25 cellular contexts compared by ENCODE assay signal in the genomic region with DNA sequence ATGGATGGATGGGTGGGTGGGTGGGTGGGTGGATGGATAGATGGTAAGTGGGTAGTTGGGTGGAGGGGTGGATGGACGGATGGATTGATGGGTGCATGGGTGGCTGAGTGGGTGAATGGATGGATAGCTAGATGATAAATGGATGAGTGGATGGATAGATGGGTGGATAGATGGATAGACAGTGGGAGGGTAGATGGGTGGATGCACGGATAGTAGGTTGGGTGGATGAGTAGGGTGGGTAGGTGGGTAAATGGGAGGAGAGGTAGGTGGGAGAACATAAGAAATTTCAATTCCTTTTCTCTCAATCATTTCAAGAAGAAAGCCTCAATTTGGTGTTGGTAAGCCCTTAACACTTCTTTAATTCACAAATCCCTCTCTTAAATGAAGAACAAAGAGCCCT.
A peak's percentile ranks its signal among the peaks of the same experiment; 100 is the strongest.
DNase-seq lines count a peak whose midpoint lies in the region; ATAC-seq, FAIRE-seq and TF ChIP-seq lines count a peak whose summit lies in the region.
"Had no signal": no experiment of that assay in that cellular context is flagged by ENCODE, and none has a peak within 500 bp of the region (broad histone marks: within the 10 kb centered on the region; RNA-seq: fewer than 3 reads in every experiment).

No MANE protein-coding gene starts in this region.

- no peaks in the 10 kb centered on the region for H3K27me3 Mint-ChIP-seq in activated CD4-positive, alpha-beta memory T cell treated with anti-CD3 and anti-CD28 coated beads for 36 hours
- no peaks in the 10 kb centered on the region for H3K27me3 Mint-ChIP-seq in activated CD4-positive, alpha-beta memory T cell treated with anti-CD3 and anti-CD28 coated beads, Interleukin-2, amount 10 ng/mL, durations not matched to agents 7 days and 5 days
- no peaks in the 10 kb centered on the region for H3K27me3 Mint-ChIP-seq in memory B cell
- H3K27me3 Mint-ChIP-seq in stimulated activated memory B cell treated with anti-CD40 and anti-IgM and Interleukin-4, amounts not matched to agents 10 μg/mL and 1 μg/mL and 100 μg/mL, for 72 hours = no peaks in the 10 kb centered on the region

- no TSS peak for BruUV-seq in PC-3 (replicated peaks; lab: Mats Ljungman, UMichigan)

- H3K4me1 Mint-ChIP-seq in activated CD4-positive, alpha-beta memory T cell treated with anti-CD3 and anti-CD28 coated beads for 36 hours (ENCODE audit: low read depth) = no peaks in the 10 kb centered on the region
- H3K4me1 Mint-ChIP-seq in activated CD4-positive, alpha-beta memory T cell treated with anti-CD3 and anti-CD28 coated beads, Interleukin-2, amount 10 ng/mL, durations not matched to agents 7 days and 5 days = peaks cover 29% of the 10 kb centered on the region
- peaks cover 5% of the 10 kb centered on the region for H3K4me1 Mint-ChIP-seq in memory B cell
- no peaks in the 10 kb centered on the region for H3K4me1 Mint-ChIP-seq in stimulated activated memory B cell treated with anti-CD40 and anti-IgM and Interleukin-4, amounts not matched to agents 10 μg/mL and 1 μg/mL and 100 μg/mL, for 72 hours
- H3K4me1 Mint-ChIP-seq: CD14-positive monocyte had no signal

- H3K4me3 Mint-ChIP-seq in activated CD4-positive, alpha-beta memory T cell treated with anti-CD3 and anti-CD28 coated beads for 36 hours = no peak overlapping the region
- no peak overlapping the region for H3K4me3 Mint-ChIP-seq in activated CD4-positive, alpha-beta memory T cell treated with anti-CD3 and anti-CD28 coated beads, Interleukin-2, amount 10 ng/mL, durations not matched to agents 7 days and 5 days
- H3K4me3 Mint-ChIP-seq in memory B cell = no peak overlapping the region
- no peak overlapping the region for H3K4me3 Mint-ChIP-seq in stimulated activated memory B cell treated with anti-CD40 and anti-IgM and Interleukin-4, amounts not matched to agents 10 μg/mL and 1 μg/mL and 100 μg/mL, for 72 hours
- H3K4me3 Mint-ChIP-seq: CD14-positive monocyte had no signal

- H4K20me1 ChIP-seq in PC-3 (ENCODE audit: low read length) = no peaks in the 10 kb centered on the region

- no peaks in the 10 kb centered on the region for H3K4me1 ChIP-seq in ascending aorta
- peaks cover 10% of the 10 kb centered on the region; the same call in 1 of the 2 replicates for H3K4me1 ChIP-seq in PC-3 (ENCODE audit: insufficient read depth, low read length)
- H3K4me1 ChIP-seq: BE2C had no signal

- ATAC-seq in memory B cell (ENCODE audit: low read depth) = no peak
- ATAC-seq in stimulated activated memory B cell treated with anti-CD40 and anti-IgM and Interleukin-4, amounts not matched to agents 10 μg/mL and 1 μg/mL and 100 μg/mL, for 72 hours = no peak
- ATAC-seq in PC-3 = no peak
- ATAC-seq: Panc1 had no signal

- POLR2A ChIA-PET in activated CD4-positive, alpha-beta memory T cell treated with anti-CD3 and anti-CD28 coated beads for 36 hours (lab: Charles Lee) = no interaction called here
- POLR2A ChIA-PET in activated CD4-positive, alpha-beta memory T cell treated with anti-CD3 and anti-CD28 coated beads, Interleukin-2, amount 10 ng/mL, durations not matched to agents 7 days and 5 days (lab: Charles Lee) = no interaction called here
- POLR2A ChIA-PET in PC-3 (lab: Charles Lee; ENCODE audit: unreplicated experiment) = no interaction called here

- no peaks in the 10 kb centered on the region for H3K9me3 Mint-ChIP-seq in activated CD4-positive, alpha-beta memory T cell treated with anti-CD3 and anti-CD28 coated beads for 36 hours
- no peaks in the 10 kb centered on the region for H3K9me3 Mint-ChIP-seq in activated CD4-positive, alpha-beta memory T cell treated with anti-CD3 and anti-CD28 coated beads, Interleukin-2, amount 10 ng/mL, durations not matched to agents 7 days and 5 days
- no peaks in the 10 kb centered on the region for H3K9me3 Mint-ChIP-seq in memory B cell
- H3K9me3 Mint-ChIP-seq in stimulated activated memory B cell treated with anti-CD40 and anti-IgM and Interleukin-4, amounts not matched to agents 10 μg/mL and 1 μg/mL and 100 μg/mL, for 72 hours = no peaks in the 10 kb centered on the region

- H3K27ac Mint-ChIP-seq in activated CD4-positive, alpha-beta memory T cell treated with anti-CD3 and anti-CD28 coated beads for 36 hours = peak overlapping the region; percentile 40
- H3K27ac Mint-ChIP-seq in activated CD4-positive, alpha-beta memory T cell treated with anti-CD3 and anti-CD28 coated beads, Interleukin-2, amount 10 ng/mL, durations not matched to agents 7 days and 5 days = no peak overlapping the region
- H3K27ac Mint-ChIP-seq in memory B cell = peak overlapping the region; percentile 28
- peak overlapping the region; percentile 28 for H3K27ac Mint-ChIP-seq in stimulated activated memory B cell treated with anti-CD40 and anti-IgM and Interleukin-4, amounts not matched to agents 10 μg/mL and 1 μg/mL and 100 μg/mL, for 72 hours

- no peak for TF ChIP-seq CTCF in ascending aorta (IDR thresholded peaks at IDR 0.05)
- no peak for TF ChIP-seq CTCF in PC-3 (conservative IDR thresholded peaks at IDR 0.05; ENCODE audit: low read depth, low read length)

- H3K27ac ChIP-seq in ascending aorta (no peak overlapping the region), PC-3 (ENCODE audit: low read length) (no peak overlapping the region)
- H3K27ac ChIP-seq: 22Rv1 had no signal

- H3K36me3 Mint-ChIP-seq in activated CD4-positive, alpha-beta memory T cell treated with anti-CD3 and anti-CD28 coated beads for 36 hours = peaks cover 30% of the 10 kb centered on the region
- peaks cover 70% of the 10 kb centered on the region for H3K36me3 Mint-ChIP-seq in activated CD4-positive, alpha-beta memory T cell treated with anti-CD3 and anti-CD28 coated beads, Interleukin-2, amount 10 ng/mL, durations not matched to agents 7 days and 5 days (ENCODE audit: low read depth)
- peaks cover 43% of the 10 kb centered on the region for H3K36me3 Mint-ChIP-seq in memory B cell
- peaks cover 62% of the 10 kb centered on the region for H3K36me3 Mint-ChIP-seq in stimulated activated memory B cell treated with anti-CD40 and anti-IgM and Interleukin-4, amounts not matched to agents 10 μg/mL and 1 μg/mL and 100 μg/mL, for 72 hours

- no peak overlapping the region for H3K4me2 ChIP-seq in PC-3 (ENCODE audit: low read length)

- peak; percentile 92 for FAIRE-seq in HTR-8/SVneo (lab: Jason Lieb, UNC)
- FAIRE-seq: D721Med, GM18507, H54 had no signal

- no peaks in the 10 kb centered on the region for H3K79me2 ChIP-seq in PC-3 (ENCODE audit: low read length)

- no peaks in the 10 kb centered on the region for H3K27me3 ChIP-seq in ascending aorta
- no peaks in the 10 kb centered on the region for H3K27me3 ChIP-seq in PC-3 (ENCODE audit: low read length)
- H3K27me3 ChIP-seq: BE2C had no signal

- no peaks in the 10 kb centered on the region for H3K9me2 ChIP-seq in PC-3 (replicated peaks; ENCODE audit: low read length)

- H3K9ac ChIP-seq in PC-3 (ENCODE audit: low read length) = no peak overlapping the region

- no peaks in the 10 kb centered on the region for H3F3A ChIP-seq in PC-3 (ENCODE audit: low read length, unreplicated experiment)

- intact Hi-C loops in activated CD4-positive, alpha-beta memory T cell treated with anti-CD3 and anti-CD28 coated beads for 36 hours (cut with micrococcal nuclease) = no loop called here
- intact Hi-C loops in ascending aorta (cut with DNase I) (no loop called here), PC-3 (cut with micrococcal nuclease) (no loop called here)

- no peaks in the 10 kb centered on the region for H3K9me3 ChIP-seq in ascending aorta
- no peaks in the 10 kb centered on the region for H3K9me3 ChIP-seq in PC-3 (ENCODE audit: low read length)
- H3K9me3 ChIP-seq: BE2C had no signal

- DNase-seq in activated CD4-positive, alpha-beta memory T cell treated with anti-CD3 and anti-CD28 coated beads for 36 hours = no peak
- DNase-seq in activated CD4-positive, alpha-beta memory T cell treated with anti-CD3 and anti-CD28 coated beads, Interleukin-2, amount 10 ng/mL, durations not matched to agents 7 days and 5 days = no peak
- no peak for DNase-seq in HTR-8/SVneo (ENCODE audit: insufficient read length, low spot score)
- no peak for DNase-seq in memory B cell (ENCODE audit: low spot score in 2 of 2)
- no peak for DNase-seq in NCI-H1092 (lab: John Stamatoyannopoulos, UW)
- no peak for DNase-seq in ascending aorta (ENCODE audit: low spot score in 2 of 2)
- DNase-seq in PC-3 = no peak
- DNase-seq: ACHN, BE2C, KBM-7, MV-4-11, NCI-H1105 treated with DMSO at 0.1 percent for 48 hours, NCI-H146, NCI-H2029, NCI-H2227 treated with DMSO at 0.1 percent for 48 hours, NCI-H510A, NCI-H69, SHP77 treated with DMSO at 0.1 percent for 48 hours had no signal

- no peak overlapping the region for H2AFZ ChIP-seq in PC-3 (ENCODE audit: low read length)

- CTCF ChIA-PET in activated CD4-positive, alpha-beta memory T cell treated with anti-CD3 and anti-CD28 coated beads for 36 hours (lab: Charles Lee) = interaction anchor here (1.6 kb wide), 1 partner anchor 17 kb away, joined by 6 read pairs; no protein-coding TSS in a partner anchor
- CTCF ChIA-PET in activated CD4-positive, alpha-beta memory T cell treated with anti-CD3 and anti-CD28 coated beads, Interleukin-2, amount 10 ng/mL, durations not matched to agents 7 days and 5 days (lab: Charles Lee) = no interaction called here
- CTCF ChIA-PET in PC-3 (lab: Charles Lee) = no interaction called here

- no peak overlapping the region for H3K4me3 ChIP-seq in ascending aorta
- H3K4me3 ChIP-seq in PC-3 (ENCODE audit: low read length) = no peak overlapping the region

- H3K36me3 ChIP-seq in ascending aorta (peaks cover 70 to 89% of the 10 kb centered on the region in 2 donors), PC-3 (ENCODE audit: low read depth, low read length) (no peaks in the 10 kb centered on the region)
